Comparison of ENCODE assay signal across 26 cellular contexts in genomic region chr6:11667876-11668275, GRCh38.
"Had no signal": no experiment of that assay in that cellular context is flagged by ENCODE, and none has a peak within 500 bp of the region (broad histone marks: within the 10 kb centered on the region; RNA-seq: fewer than 3 reads in every experiment).

No MANE protein-coding gene starts in this region.

- H3K27ac Mint-ChIP-seq: mesothelial cell of epicardium; naive thymus-derived CD4-positive, alpha-beta T cell; nephron; neural progenitor cell; progenitor cell of endocrine pancreas; stimulated activated memory B cell treated with anti-CD40 and anti-IgM and Interleukin-4, amounts not matched to agents 10 μg/mL and 1 μg/mL and 100 μg/mL, for 72 hours had no signal

- H3K36me3 ChIP-seq: gastrocnemius medialis, heart left ventricle, left lung, neural progenitor cell, right atrium auricular region, sigmoid colon, spleen, tibial artery had no signal

- H3K36me3 Mint-ChIP-seq: neural progenitor cell had no signal

- H3K4me3 Mint-ChIP-seq: mesothelial cell of epicardium; naive thymus-derived CD4-positive, alpha-beta T cell; nephron; neural progenitor cell; stimulated activated memory B cell treated with anti-CD40 and anti-IgM and Interleukin-4, amounts not matched to agents 10 μg/mL and 1 μg/mL and 100 μg/mL, for 72 hours had no signal

- H3K4me1 Mint-ChIP-seq: nephron, neural progenitor cell had no signal

- DNase-seq: dermis blood vessel endothelial cell; effector memory CD4-positive, alpha-beta T cell; gastrocnemius medialis; heart left ventricle; kidney; left cardiac atrium; left lung; mesenchymal stem cell; naive thymus-derived CD4-positive, alpha-beta T cell; sigmoid colon; spleen; stimulated activated CD4-positive, alpha-beta T cell treated with anti-CD3 and anti-CD28 coated beads, Interleukin-4, amount 100 ng/mL, for 4 hours; stimulated activated naive CD8-positive, alpha-beta T cell treated with anti-CD3 and anti-CD28 coated beads, Interleukin-15, Interleukin-2, amounts not matched to agents 100 U/mL and 50 U/mL, for 24 hours; substantia nigra; testis; tibial artery had no signal

- FAIRE-seq: endometrium, kidney had no signal

- ATAC-seq: gastrocnemius medialis; heart left ventricle; left cardiac atrium; left lung; naive thymus-derived CD4-positive, alpha-beta T cell; stimulated activated naive CD8-positive, alpha-beta T cell treated with anti-CD3 and anti-CD28 coated beads, Interleukin-15, Interleukin-2, amounts not matched to agents 100 U/mL and 50 U/mL, for 24 hours had no signal

- H3K4me3 ChIP-seq: coronary artery, gastrocnemius medialis, heart left ventricle, hepatocyte, left lung, neural progenitor cell, right atrium auricular region, sigmoid colon, spleen, testis, tibial artery had no signal

- H3K27me3 Mint-ChIP-seq: progenitor cell of endocrine pancreas, type B pancreatic cell had no signal

- H3K27me3 ChIP-seq: gastrocnemius medialis, hepatocyte, left lung, neural progenitor cell, right atrium auricular region, sigmoid colon, testis, tibial artery had no signal
